In the genomic region with DNA sequence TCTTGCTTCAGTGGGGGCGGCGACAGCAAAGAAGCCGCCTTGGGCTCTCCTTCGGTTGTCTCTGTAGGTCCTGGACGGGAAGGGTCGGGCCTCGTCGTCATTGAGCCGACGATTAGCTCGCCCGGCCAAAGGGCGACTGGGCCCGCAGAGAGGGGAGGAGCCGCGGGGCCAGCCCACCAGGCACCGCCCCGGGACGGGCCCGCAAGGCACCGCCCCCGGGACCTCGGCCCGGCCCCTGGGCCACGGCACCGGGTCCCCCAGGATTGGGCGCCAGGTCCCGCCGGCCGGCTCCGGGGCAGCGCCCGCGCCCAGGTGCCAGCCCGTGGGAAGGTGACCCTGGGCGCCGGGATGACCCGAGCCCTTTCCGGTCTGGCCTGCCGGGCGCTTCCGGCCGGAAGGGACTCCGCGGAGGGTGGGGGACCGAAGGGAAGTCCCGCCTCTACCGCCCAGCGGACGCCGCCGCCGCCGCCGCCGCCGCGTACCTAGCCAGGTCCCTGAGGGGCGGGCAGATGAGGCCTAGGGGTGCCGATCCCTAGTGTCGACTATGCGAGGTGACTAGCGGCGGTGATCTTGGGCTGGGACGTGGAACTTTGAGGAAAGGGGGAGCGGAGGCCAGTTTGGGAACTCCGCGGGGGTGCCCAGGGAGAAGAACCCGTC, we compare ENCODE assay signal across 8 cellular contexts. TPM values are rescaled to one million over a fixed set of nuclear protein-coding genes. Genes with fewer than 3 reads are reported as not detected.
A peak's percentile ranks its signal among the peaks of the same experiment; 100 is the strongest.
DNase-seq lines count a peak whose midpoint lies in the region; ATAC-seq and TF ChIP-seq lines count a peak whose summit lies in the region.

Gene GBA2 (minus strand): TSS at position 371 of the 657 bp plus-strand sequence. CDS start 524 bp downstream, outside the sequence.
Gene RGP1 (plus strand): TSS at position 430 of the 657 bp plus-strand sequence. CDS start 469 bp downstream, outside the sequence.

- no peak for TF ChIP-seq CTCF in OCI-LY7 (conservative IDR thresholded peaks at IDR 0.05; ENCODE audit: low read length)
- TF ChIP-seq CTCF in mucosa of descending colon (IDR thresholded peaks at IDR 0.05), result no peak

- peak within 1 kb of the TSS; percentile 79 for H2AFZ ChIP-seq in OCI-LY7 (ENCODE audit: low read length)

- H4K20me1 ChIP-seq in OCI-LY7 (ENCODE audit: insufficient read depth, low read length), result peaks cover 14% of the 10 kb centered on the region; the same call in 1 of the 2 replicates

- DNase-seq in COLO829 (ENCODE audit: low spot score), result peak; percentile 54
- DNase-seq in HK-2 (ENCODE audit: unreplicated experiment), result peak; percentile 73
- DNase-seq in OCI-LY7 (ENCODE audit: low spot score), result peak; percentile 79
- DNase-seq in activated T-cell treated with anti-CD3 and anti-CD28 coated beads, Interleukin-2, amount 50 U/mL, for 48 hours, result peak; percentile 79 to 86
- peak; percentile 82 to 87 for DNase-seq in erythroblast (lab: John Stamatoyannopoulos, UW)
- DNase-seq in mucosa of descending colon, result peak; percentile 87 to 94 (median 94)
- peak; percentile 84 for DNase-seq in stimulated activated naive CD8-positive, alpha-beta T cell treated with anti-CD3 and anti-CD28 coated beads, Interleukin-15, Interleukin-2, amounts not matched to agents 100 U/mL and 50 U/mL, for 24 hours

- CTCF ChIA-PET in OCI-LY7 (lab: Charles Lee; ENCODE audit: unreplicated experiment), result interaction anchor here (0.6 to 2.3 kb wide), 10 partner anchors 8 to 404 kb away, joined by 3 to 8 read pairs (median 4); partner anchors contain the start of gene ARHGEF39

- peak within 1 kb of the TSS; percentile 98 for H3K4me2 ChIP-seq in OCI-LY7 (ENCODE audit: low read length)

- no peaks in the 10 kb centered on the region for H3K9me2 ChIP-seq in OCI-LY7 (ENCODE audit: insufficient read depth, low read length)

- no TSS peak for BruUV-seq in OCI-LY7 (replicated peaks; lab: Mats Ljungman, UMichigan)

- H3K36me3 ChIP-seq in OCI-LY7 (ENCODE audit: insufficient read depth, low read length), result peaks cover 35% of the 10 kb centered on the region
- no peaks in the 10 kb centered on the region for H3K36me3 ChIP-seq in mucosa of descending colon (ENCODE audit: low read depth)

- intact Hi-C loops in OCI-LY7 (cut with micrococcal nuclease; ENCODE audit: unreplicated experiment) (loop anchor here (1.0 to 2.0 kb wide), 2 partner anchors 13 to 66 kb away; partner anchors contain the start of gene HINT2), mucosa of descending colon (cut with DNase I, micrococcal nuclease) (no loop called here)

- peak; percentile 64 for TF ChIP-seq POLR2A in erythroblast (IDR thresholded peaks at IDR 0.05; ENCODE audit: low read length)

- H3K9me3 ChIP-seq in OCI-LY7 (ENCODE audit: low read length), result no peaks in the 10 kb centered on the region
- no peaks in the 10 kb centered on the region for H3K9me3 ChIP-seq in mucosa of descending colon

- ATAC-seq in GM19467 (IDR thresholded peaks at IDR 0.05; ENCODE audit: unreplicated experiment) (peak; percentile 74), mucosa of descending colon (peak; percentile 88)
- ATAC-seq in stimulated activated naive CD8-positive, alpha-beta T cell treated with anti-CD3 and anti-CD28 coated beads, Interleukin-15, Interleukin-2, amounts not matched to agents 100 U/mL and 50 U/mL, for 24 hours, result peak; percentile 89

- H3K27ac ChIP-seq in OCI-LY7 (ENCODE audit: low read depth, low read length, poor library complexity, severe bottlenecking), result peak within 1 kb of the TSS; percentile 51

- H3K79me2 ChIP-seq in OCI-LY7 (ENCODE audit: insufficient read depth, low read depth, low read length), result peaks cover 39% of the 10 kb centered on the region

- H3K4me1 ChIP-seq in OCI-LY7 (ENCODE audit: insufficient read depth, low read length, poor library complexity, severe bottlenecking) (peaks cover 51% of the 10 kb centered on the region), mucosa of descending colon (ENCODE audit: low read depth) (peaks cover 33% of the 10 kb centered on the region)

- H3K4me3 ChIP-seq in OCI-LY7 (ENCODE audit: low read depth, low read length, poor library complexity, severe bottlenecking) (peak within 1 kb of the TSS; percentile 89), mucosa of descending colon (peak within 1 kb of the TSS; percentile 74)

- POLR2A ChIA-PET in OCI-LY7 (lab: Charles Lee), result interaction anchor here (0.5 to 4.3 kb wide), 21 partner anchors 8 to 130 kb away, joined by 3 to 38 read pairs (median 4); partner anchors contain the start of genes ARHGEF39, CREB3, HINT2 and SIT1

RNA-seq across cellular contexts. Expression of gene GBA2, which starts in this region (rescaled TPM):
- total RNA-seq in OCI-LY7 (2014; rRNA removed; shearing (Covaris generic)), result 66.0 and 75.4 TPM in 2 replicates
- 68.2 and 70.4 TPM in 2 replicates for total RNA-seq in OCI-LY7 (2022)
- total RNA-seq in mucosa of descending colon, result 100 to 1,000 TPM; 157 to 285 (median 223) TPM

RNA-seq across cellular contexts. Expression of gene RGP1, which starts in this region (rescaled TPM):
- total RNA-seq in OCI-LY7 (2014; rRNA removed; shearing (Covaris generic)), result 12.3 and 13.5 TPM in 2 replicates
- total RNA-seq in OCI-LY7 (2022) (27.1 and 31.3 TPM in 2 replicates), mucosa of descending colon (10 to 100 TPM; 46.5 to 55.7 (median 55.7) TPM)

Comparison
In these comparisons a context has a peak if more than half of its experiments do, and no peak if none do; other contexts are left out.
1. Peak in every context shown above with its lines: DNase-seq, ATAC-seq, H3K4me3 ChIP-seq and H3K27ac ChIP-seq.